9 cellular contexts compared by ENCODE assay signal in the genomic region with DNA sequence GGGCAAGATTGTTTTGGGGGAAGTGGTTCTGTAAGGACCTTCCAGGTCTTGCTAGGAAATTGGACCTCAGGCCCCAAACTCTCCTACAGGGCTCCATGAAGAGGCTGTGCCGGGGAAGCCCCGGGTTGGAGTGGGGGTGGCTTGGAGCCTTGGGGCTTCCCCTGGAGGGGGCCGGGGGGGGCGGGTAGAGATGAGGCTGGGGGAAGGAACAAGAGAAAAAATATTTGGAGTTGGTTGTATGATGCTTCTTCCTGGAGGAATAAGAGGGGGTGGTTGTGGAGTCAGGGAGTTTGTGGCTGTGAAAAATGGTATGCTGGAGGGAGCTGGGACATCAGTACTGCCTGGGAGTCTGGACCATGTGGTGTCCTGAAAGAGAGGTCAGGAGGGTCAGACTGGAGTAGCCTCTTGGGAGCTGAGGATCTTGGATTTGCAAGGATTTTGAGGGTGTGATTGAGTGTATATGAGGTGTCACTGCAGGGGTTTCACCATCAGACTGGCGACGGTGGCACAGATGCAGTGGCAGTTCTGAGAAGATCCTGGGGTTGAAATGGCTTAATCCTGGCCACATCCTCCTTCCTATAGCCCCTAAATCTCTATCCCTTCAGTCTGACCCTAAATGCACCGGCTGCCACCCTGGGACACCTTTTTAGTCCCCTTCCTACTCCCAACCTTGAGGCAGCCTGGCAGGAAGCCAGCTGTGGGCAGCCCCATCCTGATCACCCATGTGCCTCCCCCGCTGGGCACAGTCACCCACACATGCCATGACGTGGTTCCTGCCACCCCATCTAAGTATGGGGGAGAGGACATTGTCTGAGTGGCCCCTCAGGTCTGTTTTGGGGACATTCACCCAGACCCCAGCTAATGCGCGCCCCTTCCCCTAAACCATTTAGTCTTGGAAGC. TPM values are rescaled to one million over a fixed set of nuclear protein-coding genes. Genes with fewer than 3 reads are reported as not detected.
DNase-seq lines count a peak whose midpoint lies in the region; ATAC-seq and TF ChIP-seq lines count a peak whose summit lies in the region.
"Had no signal": no experiment of that assay in that cellular context is flagged by ENCODE, and none has a peak within 500 bp of the region (broad histone marks: within the 10 kb centered on the region; RNA-seq: fewer than 3 reads in every experiment).

No MANE protein-coding gene starts in this region.

- H3K27me3 ChIP-seq in A673 (replicated peaks; ENCODE audit: insufficient read depth, low read depth, low read length, poor library complexity): no peaks in the 10 kb centered on the region
- no peaks in the 10 kb centered on the region for H3K27me3 ChIP-seq in Panc1 (ENCODE audit: control insufficient read depth, insufficient read depth, low read length)
- H3K27me3 ChIP-seq in mesenchymal stem cell (ENCODE audit: control insufficient read depth in 1 of 2, insufficient read depth in 1 of 2, low read length in 2 of 2): no peaks in the 10 kb centered on the region

- H2AFZ ChIP-seq in mesenchymal stem cell (ENCODE audit: low read depth, low read length): no peak overlapping the region

- H2BK5ac ChIP-seq in mesenchymal stem cell (ENCODE audit: low read depth, low read length, poor library complexity, severe bottlenecking): no peak overlapping the region

- H3K4me3 Mint-ChIP-seq in activated naive CD8-positive, alpha-beta T cell treated with anti-CD3 and anti-CD28 coated beads for 36 hours: peak overlapping the region; percentile 95

- H2BK15ac ChIP-seq in mesenchymal stem cell (ENCODE audit: low read depth, poor library complexity, severe bottlenecking): no peak overlapping the region

- peaks cover 7% of the 10 kb centered on the region for H3K36me3 Mint-ChIP-seq in activated naive CD8-positive, alpha-beta T cell treated with anti-CD3 and anti-CD28 coated beads for 36 hours

- H3K79me1 ChIP-seq in mesenchymal stem cell (replicated peaks; ENCODE audit: low read length, poor library complexity, severe bottlenecking): peaks cover 12% of the 10 kb centered on the region

- peaks cover 78% of the 10 kb centered on the region for H3K4me1 Mint-ChIP-seq in activated naive CD8-positive, alpha-beta T cell treated with anti-CD3 and anti-CD28 coated beads for 36 hours

- H4K91ac ChIP-seq in mesenchymal stem cell (ENCODE audit: low read length): peak overlapping the region; percentile 52

- no peak overlapping the region for H3K27ac ChIP-seq in A673 (ENCODE audit: low read depth, low read length, poor library complexity, severe bottlenecking)
- peak overlapping the region; percentile 91 for H3K27ac ChIP-seq in Panc1 (ENCODE audit: low read length)
- H3K27ac ChIP-seq in mesenchymal stem cell (ENCODE audit: low read length, poor library complexity, severe bottlenecking): no peak overlapping the region

- no peak overlapping the region for H4K8ac ChIP-seq in mesenchymal stem cell (ENCODE audit: low read length)

- H3K14ac ChIP-seq in mesenchymal stem cell (ENCODE audit: low read length in 2 of 2): no peak overlapping the region

- peak overlapping the region; percentile 98 for H3K9ac ChIP-seq in mesenchymal stem cell (ENCODE audit: low read length)

- ATAC-seq in Panc1 (no peak), sciatic nerve (no peak), GM18873 (IDR thresholded peaks at IDR 0.05; ENCODE audit: low FRiP score, unreplicated experiment) (no peak)
- ATAC-seq in stimulated activated naive CD8-positive, alpha-beta T cell treated with anti-CD3 and anti-CD28 coated beads, Interleukin-15, Interleukin-2, amounts not matched to agents 100 U/mL and 50 U/mL, for 24 hours: no peak

- no peaks in the 10 kb centered on the region for H3K9me3 Mint-ChIP-seq in activated naive CD8-positive, alpha-beta T cell treated with anti-CD3 and anti-CD28 coated beads for 36 hours

- BruUV-seq in A673 (replicated peaks; lab: Mats Ljungman, UMichigan): no TSS peak
- BruUV-seq in Panc1 (replicated peaks; lab: Mats Ljungman, UMichigan): TSS peak; percentile 75

- no peaks in the 10 kb centered on the region for H3K36me3 ChIP-seq in A673 (ENCODE audit: insufficient read depth, low read length, poor library complexity, severe bottlenecking)
- H3K36me3 ChIP-seq in Panc1 (ENCODE audit: control insufficient read depth, insufficient read depth, low read length): no peaks in the 10 kb centered on the region; the same call in 1 of the 2 replicates
- H3K36me3 ChIP-seq in mesenchymal stem cell (ENCODE audit: control insufficient read depth in 1 of 2, insufficient read depth in 2 of 2, low read depth in 1 of 2, low read length in 2 of 2): no peaks in the 10 kb centered on the region

- peak overlapping the region; percentile 37 to 42 for H2BK12ac ChIP-seq in mesenchymal stem cell (ENCODE audit: low read length in 2 of 2)

- in situ Hi-C loops in Panc1 (cut with HindIII; ENCODE audit: low pct_unique_long_range_greater_than_20kb, low sequenced_read_pairs): no loop called here

- H3K4ac ChIP-seq in mesenchymal stem cell (ENCODE audit: low read depth in 1 of 2, low read length in 2 of 2): peak overlapping the region; percentile 4 to 54

- H3K4me1 ChIP-seq in A673 (ENCODE audit: insufficient read depth, low read length, poor library complexity, severe bottlenecking) (peaks cover 45% of the 10 kb centered on the region), Panc1 (ENCODE audit: control insufficient read depth, insufficient read depth, low read length) (peaks cover 75% of the 10 kb centered on the region), mesenchymal stem cell (ENCODE audit: control insufficient read depth, insufficient read depth, low read depth, low read length) (peaks cover 75% of the 10 kb centered on the region)

- H3K4me2 ChIP-seq in mesenchymal stem cell (ENCODE audit: low read length, poor library complexity, severe bottlenecking): peak overlapping the region; percentile 48

- DNase-seq in A673 (ENCODE audit: low spot score) (no peak), Panc1 (ENCODE audit: low read depth, low spot score) (no peak), mesenchymal stem cell (no peak), sciatic nerve (ENCODE audit: low spot score) (no peak), OCI-M1 (lab: John Stamatoyannopoulos, UW) (no peak)
- DNase-seq in activated naive CD8-positive, alpha-beta T cell treated with anti-CD3 and anti-CD28 coated beads for 36 hours: peak; percentile 57
- DNase-seq in stimulated activated naive CD8-positive, alpha-beta T cell treated with anti-CD3 and anti-CD28 coated beads, Interleukin-15, Interleukin-2, amounts not matched to agents 100 U/mL and 50 U/mL, for 24 hours: peak; percentile 76

- intact Hi-C loops in A673 (cut with micrococcal nuclease; ENCODE audit: unreplicated experiment): no loop called here
- intact Hi-C loops in Panc1 (cut with micrococcal nuclease; ENCODE audit: unreplicated experiment): no loop called here
- intact Hi-C loops in sciatic nerve (cut with DNase I): no loop called here

- H2AK5ac ChIP-seq in mesenchymal stem cell (ENCODE audit: low read length, severe bottlenecking): peak overlapping the region; percentile 33

- H3K23ac ChIP-seq in mesenchymal stem cell (ENCODE audit: low read length in 2 of 2): peak overlapping the region in 1 of 2 experiments; percentile 57

- peak overlapping the region in 1 of 2 experiments; percentile 9 for H3K18ac ChIP-seq in mesenchymal stem cell (ENCODE audit: low read depth in 1 of 2, low read length in 2 of 2)

- WGBS in mesenchymal stem cell: 79% methylated on average over 11 of the region's 11 CpGs

- POLR2A ChIA-PET in A673 (lab: Charles Lee; ENCODE audit: low non-redundant PET) (no interaction called here), Panc1 (lab: Charles Lee) (no interaction called here)

- peak overlapping the region; percentile 99 for H3K27ac Mint-ChIP-seq in activated naive CD8-positive, alpha-beta T cell treated with anti-CD3 and anti-CD28 coated beads for 36 hours

- no peaks in the 10 kb centered on the region for H3K27me3 Mint-ChIP-seq in activated naive CD8-positive, alpha-beta T cell treated with anti-CD3 and anti-CD28 coated beads for 36 hours

- H2BK120ac ChIP-seq in mesenchymal stem cell (ENCODE audit: low read depth, low read length): peak overlapping the region; percentile 24

- H3K9me3 ChIP-seq in A673 (ENCODE audit: low read depth, low read length, poor library complexity, severe bottlenecking) (no peaks in the 10 kb centered on the region), Panc1 (ENCODE audit: control insufficient read depth, insufficient read depth, low read depth, low read length) (no peaks in the 10 kb centered on the region), mesenchymal stem cell (ENCODE audit: control insufficient read depth, low read length) (no peaks in the 10 kb centered on the region)

- CTCF ChIA-PET in A673 (lab: Charles Lee) (no interaction called here), Panc1 (lab: Charles Lee) (interaction anchor here (0.5 to 1.1 kb wide), 3 partner anchors 15 to 43 kb away, joined by 3 to 4 read pairs (median 3); no protein-coding TSS in a partner anchor)

- TF ChIP-seq CTCF in A673 (conservative IDR thresholded peaks at IDR 0.05; ENCODE audit: low read depth, low read length) (no peak), Panc1 (IDR thresholded peaks at IDR 0.05) (no peak)

- H3K4me3 ChIP-seq in A673 (ENCODE audit: low read depth, low read length, poor library complexity, severe bottlenecking) (peak overlapping the region; percentile 71), Panc1 (ENCODE audit: low read depth in 2 of 2, low read length in 2 of 2) (peak overlapping the region; percentile 72 to 87), mesenchymal stem cell (ENCODE audit: insufficient read depth in 1 of 2, low read depth in 1 of 2, low read length in 2 of 2) (peak overlapping the region in 1 of 2 experiments; percentile 88)

RNA-seq across cellular contexts. Expression of a gene that starts 10.9 kb away (rescaled TPM):
- total RNA-seq in A673 (2021): 25.4 and 30.3 TPM in 2 replicates
- 55.6 TPM for total RNA-seq in Panc1 (2021; ENCODE audit: unreplicated experiment)
- 59.9 TPM for polyA plus RNA-seq in Panc1 (2012; ENCODE audit: insufficient read length)
- total RNA-seq in activated naive CD8-positive, alpha-beta T cell treated with anti-CD3 and anti-CD28 coated beads for 36 hours: 10 to 100 TPM; 31.2 to 33.3 TPM
- polyA plus RNA-seq in mesenchymal stem cell (2013, experiment 1 of 2): 32.6 TPM
- polyA plus RNA-seq in mesenchymal stem cell (2013, experiment 2 of 2): 32.1 TPM
- 74.4 TPM for total RNA-seq in sciatic nerve

RNA-seq across cellular contexts. Expression of a gene that starts 32.2 kb away (rescaled TPM):
- total RNA-seq in A673 (2021): 82.6 and 85.7 TPM in 2 replicates
- 66.3 TPM for total RNA-seq in Panc1 (2021; ENCODE audit: unreplicated experiment)
- polyA plus RNA-seq in Panc1 (2012; ENCODE audit: insufficient read length): 24.3 TPM
- 100 to 1,000 TPM; 144 to 149 TPM for total RNA-seq in activated naive CD8-positive, alpha-beta T cell treated with anti-CD3 and anti-CD28 coated beads for 36 hours
- polyA plus RNA-seq in mesenchymal stem cell (2013, experiment 1 of 2): 8.5 TPM
- polyA plus RNA-seq in mesenchymal stem cell (2013, experiment 2 of 2): 9.1 TPM
- 1.0 TPM for total RNA-seq in sciatic nerve

RNA-seq across cellular contexts. Expression of a gene that starts 44.6 kb away (rescaled TPM):
- not detected in 2 replicates for total RNA-seq in A673 (2021)
- 0.33 TPM for total RNA-seq in Panc1 (2021; ENCODE audit: unreplicated experiment)
- 5.8 TPM for polyA plus RNA-seq in Panc1 (2012; ENCODE audit: insufficient read length)
- total RNA-seq in activated naive CD8-positive, alpha-beta T cell treated with anti-CD3 and anti-CD28 coated beads for 36 hours: not detected
- polyA plus RNA-seq in mesenchymal stem cell (2013, experiment 1 of 2): 0.44 TPM
- polyA plus RNA-seq in mesenchymal stem cell (2013, experiment 2 of 2): 0.29 TPM
- not detected for total RNA-seq in sciatic nerve
- polyA plus RNA-seq: aorta had no signal

Comparison
In these comparisons a context has a peak if more than half of its experiments do, and no peak if none do; other contexts are left out.
1. DNase-seq: peak in activated naive CD8-positive, alpha-beta T cell treated with anti-CD3 and anti-CD28 coated beads for 36 hours (single experiment) and stimulated activated naive CD8-positive, alpha-beta T cell treated with anti-CD3 and anti-CD28 coated beads, Interleukin-15, Interleukin-2, amounts not matched to agents 100 U/mL and 50 U/mL, for 24 hours (single experiment); none in A673 (single experiment), Panc1 (single experiment), mesenchymal stem cell (single experiment), sciatic nerve (single experiment) and OCI-M1 (single experiment).
2. RNA of a gene that starts 32.2 kb away (total RNA-seq): 144 to 149 TPM in activated naive CD8-positive, alpha-beta T cell treated with anti-CD3 and anti-CD28 coated beads for 36 hours, 82.6 to 85.7 TPM in A673 and 66.3 TPM in Panc1 (single experiment); 1.0 TPM in sciatic nerve (single experiment); every median in the first group is over 10 times any median in the second.